In the genomic region with DNA sequence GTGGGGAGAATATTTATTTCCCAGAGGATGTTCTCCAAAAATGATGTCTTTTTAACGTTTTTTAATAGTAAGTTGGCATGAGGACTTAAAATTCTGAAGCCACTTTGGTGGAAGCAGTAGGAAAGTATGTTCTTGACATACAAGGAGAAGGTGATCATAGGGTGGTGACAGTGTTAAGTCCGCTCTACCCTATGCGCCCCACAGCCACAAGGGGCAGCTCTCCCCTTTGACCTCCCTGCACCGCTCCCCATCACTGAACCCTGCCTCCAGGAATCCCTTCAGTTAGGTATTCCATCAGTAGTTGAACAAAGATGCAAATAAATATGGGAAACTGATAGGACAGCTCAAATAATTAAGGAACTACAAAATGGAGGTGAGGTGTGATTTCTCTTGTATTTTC, we compare ENCODE assay signal across 19 cellular contexts.
"Had no signal": no experiment of that assay in that cellular context is flagged by ENCODE, and none has a peak within 500 bp of the region (broad histone marks: within the 10 kb centered on the region; RNA-seq: fewer than 3 reads in every experiment).

No MANE protein-coding gene starts in this region.

- H3K36me3 ChIP-seq: esophagus muscularis mucosa, lower lobe of right lung, prostate gland, sigmoid colon, thoracic aorta, tibial nerve, upper lobe of left lung, uterus had no signal

- H3K27ac Mint-ChIP-seq: naive thymus-derived CD4-positive, alpha-beta T cell; stimulated activated memory B cell treated with anti-CD40 and anti-IgM and Interleukin-4, amounts not matched to agents 10 μg/mL and 1 μg/mL and 100 μg/mL, for 72 hours; stimulated activated naive CD8-positive, alpha-beta T cell treated with anti-CD3 and anti-CD28 coated beads, Interleukin-15, Interleukin-2, amounts not matched to agents 100 ng/mL and 50 ng/mL, for 24 hours had no signal

- H3K36me3 Mint-ChIP-seq: naive thymus-derived CD4-positive, alpha-beta T cell had no signal

- H3K4me3 ChIP-seq: esophagus muscularis mucosa, lower lobe of right lung, mucosa of descending colon, prostate gland, sigmoid colon, thoracic aorta, tibial nerve, upper lobe of left lung, uterus had no signal

- H3K9me3 Mint-ChIP-seq: naive thymus-derived CD4-positive, alpha-beta T cell; nephron; stimulated activated memory B cell treated with anti-CD40 and anti-IgM and Interleukin-4, amounts not matched to agents 10 μg/mL and 1 μg/mL and 100 μg/mL, for 72 hours; stimulated activated naive CD8-positive, alpha-beta T cell treated with anti-CD3 and anti-CD28 coated beads, Interleukin-15, Interleukin-2, amounts not matched to agents 100 ng/mL and 50 ng/mL, for 24 hours had no signal

- H3K4me1 ChIP-seq: prostate gland, uterus had no signal

- H3K9me3 ChIP-seq: esophagus muscularis mucosa, lower lobe of right lung, mucosa of descending colon, prostate gland, sigmoid colon, thoracic aorta, tibial nerve, upper lobe of left lung, uterus had no signal

- ATAC-seq: lower lobe of right lung; naive thymus-derived CD4-positive, alpha-beta T cell; stimulated activated memory B cell treated with anti-CD40 and anti-IgM and Interleukin-4, amounts not matched to agents 10 μg/mL and 1 μg/mL and 100 μg/mL, for 72 hours had no signal

- H3K27me3 Mint-ChIP-seq: stimulated activated memory B cell treated with anti-CD40 and anti-IgM and Interleukin-4, amounts not matched to agents 10 μg/mL and 1 μg/mL and 100 μg/mL, for 72 hours had no signal

- H3K27ac ChIP-seq: esophagus muscularis mucosa, prostate gland, sigmoid colon, thoracic aorta, uterus had no signal

- H3K4me3 Mint-ChIP-seq: naive thymus-derived CD4-positive, alpha-beta T cell; nephron; stimulated activated memory B cell treated with anti-CD40 and anti-IgM and Interleukin-4, amounts not matched to agents 10 μg/mL and 1 μg/mL and 100 μg/mL, for 72 hours; stimulated activated naive CD8-positive, alpha-beta T cell treated with anti-CD3 and anti-CD28 coated beads, Interleukin-15, Interleukin-2, amounts not matched to agents 100 ng/mL and 50 ng/mL, for 24 hours had no signal

- DNase-seq: cortex of kidney; foreskin melanocyte; hypothalamus; left ventricle myocardium superior; lower lobe of right lung; mucosa of descending colon; naive thymus-derived CD4-positive, alpha-beta T cell; nucleus accumbens; sigmoid colon; stimulated activated CD4-positive, alpha-beta T cell treated with anti-CD3 and anti-CD28 coated beads, Interleukin-4, amount 100 ng/mL, for 4 hours; upper lobe of left lung; uterus had no signal

- H3K27me3 ChIP-seq: esophagus muscularis mucosa, sigmoid colon, tibial nerve, upper lobe of left lung, uterus had no signal

- H3K4me1 Mint-ChIP-seq: naive thymus-derived CD4-positive, alpha-beta T cell had no signal
